Comparison of ENCODE assay signal across 18 cellular contexts in genomic region chr4:102883278-102883677, GRCh38. TPM values are rescaled to one million over a fixed set of nuclear protein-coding genes. Genes with fewer than 3 reads are reported as not detected.
DNase-seq lines count a peak whose midpoint lies in the region; ATAC-seq, FAIRE-seq and TF ChIP-seq lines count a peak whose summit lies in the region.
"Had no signal": no experiment of that assay in that cellular context is flagged by ENCODE, and none has a peak within 500 bp of the region (broad histone marks: within the 10 kb centered on the region; RNA-seq: fewer than 3 reads in every experiment).

No MANE protein-coding gene starts in this region.

- FAIRE-seq in K562 (lab: Jason Lieb, UNC) = no peak
- FAIRE-seq: A204.1, GM12892, GM18507 had no signal

- no peak for TF ChIP-seq POLR2A in K562 (conservative IDR thresholded peaks at IDR 0.05)

- peaks cover 11% of the 10 kb centered on the region for H3K4me1 Mint-ChIP-seq in CD8-positive, alpha-beta T cell (ENCODE audit: low read depth)
- peaks cover 7% of the 10 kb centered on the region for H3K4me1 Mint-ChIP-seq in endothelial cell (ENCODE audit: unreplicated experiment)

- H3K36me3 Mint-ChIP-seq in CD8-positive, alpha-beta T cell = peaks cover 23% of the 10 kb centered on the region
- H3K36me3 Mint-ChIP-seq in endothelial cell (ENCODE audit: low read depth, unreplicated experiment) = peaks cover 5% of the 10 kb centered on the region

- no peak for TF ChIP-seq EP300 in K562 (IDR thresholded peaks at IDR 0.05; ENCODE audit: low read length)

- ATAC-seq in CD8-positive, alpha-beta T cell = no peak
- ATAC-seq in K562 = peak; percentile 65

- no peak overlapping the region for H3K9ac ChIP-seq in K562 (ENCODE audit: insufficient read depth in 1 of 2, low read depth in 2 of 2, low read length in 2 of 2)

- peak overlapping the region; percentile 81 for H3K27ac Mint-ChIP-seq in CD8-positive, alpha-beta T cell
- peak overlapping the region; percentile 79 for H3K27ac Mint-ChIP-seq in endothelial cell (ENCODE audit: unreplicated experiment)
- H3K27ac Mint-ChIP-seq: CD4-positive, alpha-beta T cell had no signal

- POLR2A ChIA-PET in CD8-positive, alpha-beta T cell (lab: Charles Lee) = no interaction called here
- POLR2A ChIA-PET in HEK293 (lab: Yijun Ruan, JAX) (interaction anchor here (1.5 kb wide), 1 partner anchor 14 kb away, joined by 3 read pairs; no protein-coding TSS in a partner anchor), K562 (lab: Yijun Ruan, JAX) (interaction anchor here (0.8 to 1.3 kb wide), 3 partner anchors 11 to 74 kb away, joined by 3 to 5 read pairs (median 4); partner anchors contain the start of gene UBE2D3), PC-9 (lab: Charles Lee; ENCODE audit: unreplicated experiment) (no interaction called here)

- no peak overlapping the region for H3K27ac ChIP-seq in CD8-positive, alpha-beta T cell (ENCODE audit: low read depth, low read length)
- H3K27ac ChIP-seq in HEK293 (ENCODE audit: extremely low read depth, low read depth, low read length) (no peak overlapping the region), K562 (ENCODE audit: extremely low read depth, low read depth, low read length) (peak overlapping the region; percentile 31; the same call in 1 of the 3 replicates), PC-9 (no peak overlapping the region)
- H3K27ac ChIP-seq: C4-2B had no signal

- H3K36me3 ChIP-seq in CD8-positive, alpha-beta T cell (ENCODE audit: insufficient read depth, low read length) = no peaks in the 10 kb centered on the region
- H3K36me3 ChIP-seq in HEK293 (ENCODE audit: control insufficient read depth in 2 of 2, insufficient read depth in 1 of 2, low read length in 2 of 2) (peaks cover 0 to 8% of the 10 kb centered on the region in 2 experiments; a peak in 1 of 3 replicates), K562 (ENCODE audit: control insufficient read depth, insufficient read depth, low read length) (peaks cover 22% of the 10 kb centered on the region), PC-9 (ENCODE audit: low read depth) (0 out of 2 replicates have a peak, but pooled peaks cover 3% of the 10 kb centered on the region)
- H3K36me3 ChIP-seq: HAP-1 had no signal

- BruUV-seq in K562 (replicated peaks; lab: Mats Ljungman, UMichigan) (no TSS peak), PC-9 (replicated peaks; lab: Mats Ljungman, UMichigan) (no TSS peak)

- no peaks in the 10 kb centered on the region for H3K9me1 ChIP-seq in K562 (ENCODE audit: control insufficient read depth, insufficient read depth, low read length)

- in situ Hi-C loops in K562 (cut with MboI) = no loop called here

- H3K9me3 ChIP-seq in CD8-positive, alpha-beta T cell (ENCODE audit: low read length) = no peaks in the 10 kb centered on the region
- no peaks in the 10 kb centered on the region for H3K9me3 ChIP-seq in HEK293 (ENCODE audit: control insufficient read depth, insufficient read depth, low read depth, low read length)
- no peaks in the 10 kb centered on the region for H3K9me3 ChIP-seq in K562 (replicated peaks; ENCODE audit: control insufficient read depth, insufficient read depth, low read depth, low read length)
- H3K9me3 ChIP-seq in PC-9 (ENCODE audit: insufficient read depth, low read depth) = no peaks in the 10 kb centered on the region
- H3K9me3 ChIP-seq: HAP-1 had no signal

- no peaks in the 10 kb centered on the region for H3F3A ChIP-seq in PC-9 (ENCODE audit: insufficient read depth, low read depth)

- intact Hi-C loops in CD8-positive, alpha-beta T cell (cut with DNase I, micrococcal nuclease) = no loop called here
- intact Hi-C loops in K562 (cut with micrococcal nuclease) = no loop called here
- intact Hi-C loops in PC-9 (cut with micrococcal nuclease; ENCODE audit: unreplicated experiment) = no loop called here

- no peaks in the 10 kb centered on the region for H3K27me3 Mint-ChIP-seq in CD8-positive, alpha-beta T cell (ENCODE audit: low read depth)
- H3K27me3 Mint-ChIP-seq in endothelial cell (ENCODE audit: unreplicated experiment) = no peaks in the 10 kb centered on the region
- H3K27me3 Mint-ChIP-seq: CD4-positive, alpha-beta T cell had no signal

- WGBS in K562 (ENCODE audit: insufficient coverage, low coverage, missing lambda C conversion rate) = 64% methylated on average over 2 of the region's 2 CpGs

- H3K4me2 ChIP-seq in K562 (ENCODE audit: insufficient read depth, low read length) (no peak overlapping the region), PC-9 (no peak overlapping the region)

- CTCF ChIA-PET in CD8-positive, alpha-beta T cell (lab: Charles Lee) = no interaction called here
- CTCF ChIA-PET in HEK293 (lab: Yijun Ruan, JAX) (no interaction called here), K562 (lab: Yijun Ruan, JAX; ENCODE audit: low intra/inter-chr PET ratio) (no interaction called here), PC-9 (lab: Charles Lee) (interaction anchor here (0.6 kb wide), 1 partner anchor 305 kb away, joined by 3 read pairs; no protein-coding TSS in a partner anchor)

- no peak for TF ChIP-seq CTCF in CD8-positive, alpha-beta T cell (IDR thresholded peaks at IDR 0.05)
- TF ChIP-seq CTCF in HEK293 (tag by site-specific recombination; IDR thresholded peaks at IDR 0.05) = no peak
- no peak for TF ChIP-seq CTCF in K562 (IDR thresholded peaks at IDR 0.05 in 2 of 3, conservative IDR thresholded peaks at IDR 0.05 in 1 of 3; ENCODE audit: insufficient read depth in 2 of 3, low read depth in 1 of 3, low read length in 3 of 3)
- TF ChIP-seq CTCF in endothelial cell (IDR thresholded peaks at IDR 0.05; ENCODE audit: unreplicated experiment) = no peak
- TF ChIP-seq CTCF in PC-9 (conservative IDR thresholded peaks at IDR 0.05) = no peak

- H3K9me3 Mint-ChIP-seq in CD8-positive, alpha-beta T cell = no peaks in the 10 kb centered on the region
- H3K9me3 Mint-ChIP-seq in endothelial cell (ENCODE audit: unreplicated experiment) = peaks cover 4% of the 10 kb centered on the region

- H3K79me2 ChIP-seq in K562 (ENCODE audit: control insufficient read depth, insufficient read depth, low read length) (peaks cover 42% of the 10 kb centered on the region), PC-9 (ENCODE audit: low read depth) (no peaks in the 10 kb centered on the region; the same call in 1 of the 2 replicates)

- no peak overlapping the region for H3K4me3 ChIP-seq in CD8-positive, alpha-beta T cell (ENCODE audit: low read depth, low read length)
- H3K4me3 ChIP-seq in HEK293 (ENCODE audit: low read depth, low read length) (no peak overlapping the region), K562 (no peak overlapping the region), PC-9 (no peak overlapping the region)
- H3K4me3 ChIP-seq: HAP-1 had no signal

- H4K20me1 ChIP-seq in K562 (replicated peaks; ENCODE audit: control insufficient read depth, insufficient read depth, low read length) (0 out of 2 replicates have a peak, but pooled peaks cover 4% of the 10 kb centered on the region), PC-9 (ENCODE audit: insufficient read depth) (no peaks in the 10 kb centered on the region)

- no peak for TF ChIP-seq RAD21 in K562 (CRISPR knock-in tag; conservative IDR thresholded peaks at IDR 0.05 in 1 of 2, IDR thresholded peaks at IDR 0.05 in 1 of 2)

- H3K4me1 ChIP-seq in CD8-positive, alpha-beta T cell (ENCODE audit: insufficient read depth, low read length) = no peaks in the 10 kb centered on the region
- H3K4me1 ChIP-seq in HEK293 (ENCODE audit: control insufficient read depth, insufficient read depth, low read length) (no peaks in the 10 kb centered on the region), K562 (replicated peaks in 1 of 2; ENCODE audit: control insufficient read depth in 2 of 2, insufficient read depth in 2 of 2, low read length in 2 of 2) (peaks cover 0 to 12% of the 10 kb centered on the region in 2 experiments; a peak in 3 of 5 replicates), PC-9 (replicated peaks; ENCODE audit: insufficient read depth) (no peaks in the 10 kb centered on the region)

- H3K9me2 ChIP-seq in PC-9 (ENCODE audit: insufficient read depth) = no peaks in the 10 kb centered on the region

- no peak for DNase-seq in CD8-positive, alpha-beta T cell
- DNase-seq in K562 (ENCODE audit: extremely low read depth in 1 of 4, low spot score in 3 of 4) = no peak
- DNase-seq in endothelial cell (ENCODE audit: low spot score) = no peak
- DNase-seq in A172 (ENCODE audit: low spot score) = no peak
- no peak for DNase-seq in PC-9
- no peak for DNase-seq in NCI-H82 treated with DMSO at 0.1 percent for 48 hours (lab: John Stamatoyannopoulos, UW; ENCODE audit: unreplicated experiment)
- DNase-seq: ACHN; CD4-positive, alpha-beta T cell; DMS153; DMS79; GDM1; GOT3 had no signal

- H2AFZ ChIP-seq in K562 (ENCODE audit: low read depth, low read length) (no peak overlapping the region), PC-9 (no peak overlapping the region)

- no peaks in the 10 kb centered on the region for H3K27me3 ChIP-seq in CD8-positive, alpha-beta T cell (ENCODE audit: insufficient read depth, low read length)
- no peaks in the 10 kb centered on the region for H3K27me3 ChIP-seq in K562 (ENCODE audit: control insufficient read depth in 2 of 2, insufficient read depth in 2 of 2, low read length in 2 of 2)
- H3K27me3 ChIP-seq in PC-9 (ENCODE audit: insufficient read depth, low read depth) = no peaks in the 10 kb centered on the region

- H3K4me3 Mint-ChIP-seq in CD8-positive, alpha-beta T cell = no peak overlapping the region
- H3K4me3 Mint-ChIP-seq in endothelial cell (ENCODE audit: unreplicated experiment) = no peak overlapping the region
- H3K4me3 Mint-ChIP-seq: CD4-positive, alpha-beta T cell had no signal

RNA-seq across cellular contexts. Expression of gene CISD2, which starts 14.5 kb away (rescaled TPM):
- 10 to 100 TPM; 14.3 to 14.4 TPM for total RNA-seq in CD8-positive, alpha-beta T cell
- 16.2 and 28.9 TPM in 2 replicates for total RNA-seq in K562 (2011; cell fraction: chromatin; rRNA removed; ENCODE audit: low replicate concordance)
- 30.3 and 34.9 TPM in 2 replicates for total RNA-seq in K562 (2011; cell fraction: nucleolus; rRNA removed)
- 34.8 and 44.1 TPM in 2 replicates for total RNA-seq in K562 (2011; cell fraction: nucleoplasm; rRNA removed)
- total RNA-seq in K562 (2014; rRNA removed) (37.8 and 53.7 TPM in 2 replicates), K562 (2014; rRNA removed; fragmentation: Illumina TruSeq; extraction: Trizol) (68.4 and 73.7 TPM in 2 replicates), K562 (2015; rRNA removed; fragmentation: Illumina TruSeq; extraction: Trizol) (53.2 and 59.8 TPM in 2 replicates), K562 (2021) (50.2 and 55.9 TPM in 2 replicates), endothelial cell (ENCODE audit: unreplicated experiment) (27.2 TPM), PC-9 (2021) (23.1 and 26.9 TPM in 2 replicates)
- polyA plus RNA-seq in K562 (2011; rRNA removed) (48.3 and 69.5 TPM in 2 replicates), K562 (2014; fragmentation: Illumina TruSeq; extraction: Trizol) (47.1 and 53.5 TPM in 2 replicates), K562 (2014; fragmentation: Nextera tagmentation; extraction: Ambion mirVana) (10 to 100 TPM; 87.2 to 91.4 TPM), K562 (2014; rRNA removed) (46.9 and 54.2 TPM in 2 replicates)
- polyA plus RNA-seq in K562 (2011; cell fraction: cytosol; rRNA removed) = 22.1 and 27.2 TPM in 2 replicates
- 15.0 and 15.3 TPM in 2 replicates for polyA plus RNA-seq in K562 (2011; cell fraction: nucleus; rRNA removed)
- polyA plus RNA-seq in K562 (2012) = 78.0 and 85.1 TPM in 2 replicates
- 21.6 and 27.4 TPM in 2 replicates for polyA minus RNA-seq in K562 (2011; rRNA and poly(A)+ RNA removed)
- polyA minus RNA-seq in K562 (2011; cell fraction: cytosol; rRNA and poly(A)+ RNA removed) = 11.4 and 21.0 TPM in 2 replicates
- polyA minus RNA-seq in K562 (2011; cell fraction: nucleus; rRNA and poly(A)+ RNA removed) = 5.1 and 8.3 TPM in 2 replicates
- 67.8 and 105 TPM in 2 replicates for total RNA-seq in A172 (2014; rRNA removed; shearing (Covaris generic))

RNA-seq across cellular contexts. Expression of gene UBE2D3, which starts 55.9 kb away (rescaled TPM):
- 100 to 1,000 TPM; 752 to 758 TPM for total RNA-seq in CD8-positive, alpha-beta T cell
- 106 and 238 TPM in 2 replicates for total RNA-seq in K562 (2011; cell fraction: chromatin; rRNA removed; ENCODE audit: low replicate concordance)
- 61.5 and 87.0 TPM in 2 replicates for total RNA-seq in K562 (2011; cell fraction: nucleolus; rRNA removed)
- 180 and 303 TPM in 2 replicates for total RNA-seq in K562 (2011; cell fraction: nucleoplasm; rRNA removed)
- 434 and 562 TPM in 2 replicates for total RNA-seq in K562 (2014; rRNA removed)
- 257 and 281 TPM in 2 replicates for total RNA-seq in K562 (2014; rRNA removed; fragmentation: Illumina TruSeq; extraction: Trizol)
- 305 and 313 TPM in 2 replicates for total RNA-seq in K562 (2015; rRNA removed; fragmentation: Illumina TruSeq; extraction: Trizol)
- 276 and 281 TPM in 2 replicates for total RNA-seq in K562 (2021)
- 348 and 408 TPM in 2 replicates for polyA plus RNA-seq in K562 (2011; rRNA removed)
- 357 and 381 TPM in 2 replicates for polyA plus RNA-seq in K562 (2011; cell fraction: cytosol; rRNA removed)
- 305 and 318 TPM in 2 replicates for polyA plus RNA-seq in K562 (2011; cell fraction: nucleus; rRNA removed)
- polyA plus RNA-seq in K562 (2012) = 235 and 382 TPM in 2 replicates
- 447 and 618 TPM in 2 replicates for polyA plus RNA-seq in K562 (2014; fragmentation: Illumina TruSeq; extraction: Trizol)
- polyA plus RNA-seq in K562 (2014; fragmentation: Nextera tagmentation; extraction: Ambion mirVana) = 100 to 1,000 TPM; 191 to 202 TPM
- 292 and 329 TPM in 2 replicates for polyA plus RNA-seq in K562 (2014; rRNA removed)
- 278 and 307 TPM in 2 replicates for polyA minus RNA-seq in K562 (2011; rRNA and poly(A)+ RNA removed)
- polyA minus RNA-seq in K562 (2011; cell fraction: cytosol; rRNA and poly(A)+ RNA removed) = 149 and 195 TPM in 2 replicates
- 123 and 159 TPM in 2 replicates for polyA minus RNA-seq in K562 (2011; cell fraction: nucleus; rRNA and poly(A)+ RNA removed)
- total RNA-seq in endothelial cell (ENCODE audit: unreplicated experiment) = 370 TPM
- total RNA-seq in A172 (2014; rRNA removed; shearing (Covaris generic)) = 319 and 360 TPM in 2 replicates
- 154 and 183 TPM in 2 replicates for total RNA-seq in PC-9 (2021)

Comparison
In these comparisons a context has a peak if more than half of its experiments do, and no peak if none do; other contexts are left out.
1. POLR2A ChIA-PET loops: an anchor here in HEK293 (1.5 kb wide) and K562 (0.8 to 1.3 kb wide); none called in CD8-positive, alpha-beta T cell and PC-9.